Comparison of ENCODE assay signal across 19 cellular contexts in the genomic region with DNA sequence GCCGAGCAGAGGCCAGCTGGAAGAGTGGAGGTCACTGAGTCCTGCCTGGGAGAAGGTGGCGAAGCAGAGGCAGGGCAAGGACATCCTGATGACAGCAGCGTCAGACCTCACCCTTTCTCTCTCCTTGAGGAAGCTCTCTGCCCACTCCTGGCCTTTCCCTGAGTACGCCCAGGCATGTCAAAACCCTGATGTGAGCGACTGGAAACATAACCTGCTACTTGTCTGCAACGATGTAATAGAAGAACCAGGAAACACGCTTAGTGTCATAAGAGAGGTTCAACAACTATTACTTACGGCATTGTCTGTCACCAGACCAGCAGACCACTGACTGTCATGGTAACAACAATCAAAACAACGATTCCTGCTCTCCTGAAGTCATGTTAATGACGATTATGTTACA.
DNase-seq lines count a peak whose midpoint lies in the region; ATAC-seq, FAIRE-seq and TF ChIP-seq lines count a peak whose summit lies in the region.
"Had no signal": no experiment of that assay in that cellular context is flagged by ENCODE, and none has a peak within 500 bp of the region (broad histone marks: within the 10 kb centered on the region; RNA-seq: fewer than 3 reads in every experiment).

No MANE protein-coding gene starts in this region.

- no peak overlapping the region for H3K4me3 ChIP-seq in bronchial epithelial cell (ENCODE audit: low read depth, low read length)
- H3K4me3 ChIP-seq in vagina, result no peak overlapping the region
- H3K4me3 ChIP-seq: BLaER1, Peyer's patch had no signal

- DNase-seq in NCI-H2171 treated with DMSO at 0.1 percent for 48 hours (lab: John Stamatoyannopoulos, UW) (peak; percentile 4), NCI-H2171 (lab: John Stamatoyannopoulos, UW) (no peak), NCI-H2029 (lab: John Stamatoyannopoulos, UW) (peak; percentile 85), bronchial epithelial cell (ENCODE audit: low read depth) (peak; percentile 89), vagina (ENCODE audit: extremely low spot score in 2 of 2) (no peak)
- DNase-seq: CD8-positive, alpha-beta memory T cell; HFFc6; KG1; NCI-H1694; NCI-H226; NCI-H82; Peyer's patch had no signal

- intact Hi-C loops in vagina (cut with DNase I), result no loop called here

- H3K4me1 ChIP-seq in vagina, result peaks cover 24% of the 10 kb centered on the region
- H3K4me1 ChIP-seq: Peyer's patch had no signal

- no peaks in the 10 kb centered on the region for H3K9me3 ChIP-seq in vagina
- H3K9me3 ChIP-seq: BLaER1, Peyer's patch had no signal

- no peak for TF ChIP-seq CTCF in bronchial epithelial cell (IDR thresholded peaks at IDR 0.05; ENCODE audit: insufficient read depth, low read length, severe bottlenecking)
- TF ChIP-seq CTCF in vagina (IDR thresholded peaks at IDR 0.05), result no peak

- peak overlapping the region; percentile 6 for H3K27ac ChIP-seq in vagina
- H3K27ac ChIP-seq: BLaER1, Peyer's patch had no signal

- no peak for TF ChIP-seq POLR2A in vagina (IDR thresholded peaks at IDR 0.05)

- H3K27me3 ChIP-seq in bronchial epithelial cell (ENCODE audit: control insufficient read depth, insufficient read depth, low read length) (no peaks in the 10 kb centered on the region), vagina (no peaks in the 10 kb centered on the region)
- H3K27me3 ChIP-seq: BLaER1, Peyer's patch had no signal

- H3K36me3 ChIP-seq in bronchial epithelial cell (ENCODE audit: control insufficient read depth, insufficient read depth, low read length) (no peaks in the 10 kb centered on the region), vagina (no peaks in the 10 kb centered on the region)
- H3K36me3 ChIP-seq: BLaER1, Peyer's patch had no signal

- no peak for ATAC-seq in GM18907 (IDR thresholded peaks at IDR 0.05; ENCODE audit: unreplicated experiment)
- ATAC-seq in HG02642 (IDR thresholded peaks at IDR 0.05; ENCODE audit: poor library complexity, unreplicated experiment), result no peak
- ATAC-seq: HepG2, Right ventricle myocardium inferior had no signal

- no peak for FAIRE-seq in bronchial epithelial cell (lab: Jason Lieb, UNC)
- FAIRE-seq: A204.1, GM12892, HepG2 had no signal

Comparison
In these comparisons a context has a peak if more than half of its experiments do, and no peak if none do; other contexts are left out.
1. DNase-seq: peak in NCI-H2171 treated with DMSO at 0.1 percent for 48 hours (single experiment), NCI-H2029 (single experiment) and bronchial epithelial cell (single experiment); none in NCI-H2171 (single experiment) and vagina (0 of 2).